ENCODE assay signal across 23 cellular contexts in genomic region chr4:26709246-26709645, GRCh38.
DNase-seq lines count a peak whose midpoint lies in the region; ATAC-seq, FAIRE-seq and TF ChIP-seq lines count a peak whose summit lies in the region.
"Had no signal": no experiment of that assay in that cellular context is flagged by ENCODE, and none has a peak within 500 bp of the region (broad histone marks: within the 10 kb centered on the region; RNA-seq: fewer than 3 reads in every experiment).

No MANE protein-coding gene starts in this region.

- H3K36me3 ChIP-seq in right lobe of liver, result no peaks in the 10 kb centered on the region
- H3K36me3 ChIP-seq in HepG2 (replicated peaks in 1 of 2; ENCODE audit: control insufficient read depth in 1 of 2, insufficient read depth in 2 of 2, low read length in 2 of 2), result no peaks in the 10 kb centered on the region

- peaks cover 5% of the 10 kb centered on the region for H3K9me3 Mint-ChIP-seq in activated CD8-positive, alpha-beta memory T cell treated with anti-CD3 and anti-CD28 coated beads, Interleukin-2, amount 10 ng/mL, durations not matched to agents 7 days and 5 days (ENCODE audit: low read depth)

- TF ChIP-seq CTCF in right lobe of liver (IDR thresholded peaks at IDR 0.05), result no peak
- TF ChIP-seq CTCF in HepG2 (CRISPR knock-in tag; IDR thresholded peaks at IDR 0.05), result no peak

- H2AFZ ChIP-seq in HepG2 (ENCODE audit: low read length), result no peak overlapping the region
- H2AFZ ChIP-seq: GM23248 had no signal

- no peaks in the 10 kb centered on the region for H3K27me3 Mint-ChIP-seq in activated CD8-positive, alpha-beta memory T cell treated with anti-CD3 and anti-CD28 coated beads, Interleukin-2, amount 10 ng/mL, durations not matched to agents 7 days and 5 days
- H3K27me3 Mint-ChIP-seq: B cell; CD4-positive, alpha-beta memory T cell had no signal

- no peak for TF ChIP-seq RAD21 in HepG2 (CRISPR knock-in tag; IDR thresholded peaks at IDR 0.05)

- no peak for TF ChIP-seq POLR2A in right lobe of liver (IDR thresholded peaks at IDR 0.05)
- TF ChIP-seq POLR2A in HepG2 (IDR thresholded peaks at IDR 0.05; ENCODE audit: insufficient read depth in 1 of 2, low read depth in 2 of 2, low read length in 2 of 2), result no peak

- ATAC-seq in right lobe of liver, result peak; percentile 19 to 48 (median 36)
- no peak for ATAC-seq in HepG2
- ATAC-seq in left lobe of liver, result peak; percentile 29
- ATAC-seq in GM19397 (IDR thresholded peaks at IDR 0.05; ENCODE audit: unreplicated experiment), result no peak
- no peak for ATAC-seq in activated CD8-positive, alpha-beta memory T cell treated with anti-CD3 and anti-CD28 coated beads, Interleukin-2, amount 10 ng/mL, durations not matched to agents 7 days and 5 days

- no TSS peak for BruUV-seq in HepG2 (replicated peaks; lab: Mats Ljungman, UMichigan)

- H3K4me3 Mint-ChIP-seq in activated CD8-positive, alpha-beta memory T cell treated with anti-CD3 and anti-CD28 coated beads, Interleukin-2, amount 10 ng/mL, durations not matched to agents 7 days and 5 days, result no peak overlapping the region
- H3K4me3 Mint-ChIP-seq: B cell; CD4-positive, alpha-beta memory T cell had no signal

- 78% methylated on average over 2 of the region's 2 CpGs for WGBS in right lobe of liver (ENCODE audit: insufficient coverage, low coverage, low lambda C conversion rate, missing lambda C conversion rate)
- 97% methylated on average over 2 of the region's 2 CpGs for WGBS in HepG2 (ENCODE audit: low lambda C conversion rate)

- H3K4me1 ChIP-seq in right lobe of liver (no peaks in the 10 kb centered on the region), HepG2 (ENCODE audit: insufficient read depth, low read length) (no peaks in the 10 kb centered on the region)

- POLR2A ChIA-PET in HepG2 (lab: Yijun Ruan, JAX), result no interaction called here

- no peaks in the 10 kb centered on the region for H4K20me1 ChIP-seq in HepG2 (ENCODE audit: insufficient read depth, low read length)

- H3K36me3 Mint-ChIP-seq in activated CD8-positive, alpha-beta memory T cell treated with anti-CD3 and anti-CD28 coated beads, Interleukin-2, amount 10 ng/mL, durations not matched to agents 7 days and 5 days, result peaks cover 8% of the 10 kb centered on the region

- no peak for DNase-seq in right lobe of liver
- DNase-seq in HepG2 (ENCODE audit: low spot score), result no peak
- peak; percentile 53 for DNase-seq in dermis blood vessel endothelial cell
- DNase-seq in left lobe of liver (ENCODE audit: low spot score), result no peak
- no peak for DNase-seq in NCI-H510A treated with DMSO at 0.1 percent for 48 hours (lab: John Stamatoyannopoulos, UW)
- no peak for DNase-seq in activated CD8-positive, alpha-beta memory T cell treated with anti-CD3 and anti-CD28 coated beads, Interleukin-2, amount 10 ng/mL, durations not matched to agents 7 days and 5 days
- DNase-seq: C1 segment of cervical spinal cord; Calu3; CD4-positive, alpha-beta memory T cell; COR-L47; DMS53; DMS79 treated with DMSO at 0.1 percent for 48 hours; GF-D8; GM23248; H7; HCEC 1CT had no signal

- no peaks in the 10 kb centered on the region for H3K9me3 ChIP-seq in right lobe of liver
- H3K9me3 ChIP-seq in HepG2 (ENCODE audit: low read length), result no peaks in the 10 kb centered on the region

- no peak for TF ChIP-seq EP300 in HepG2 (IDR thresholded peaks at IDR 0.05; ENCODE audit: low read depth in 2 of 2, low read length in 2 of 2)
- no peak for TF ChIP-seq EP300 in HepG2 (CRISPR knock-in tag; IDR thresholded peaks at IDR 0.05; ENCODE audit: borderline replicate concordance)

- no peaks in the 10 kb centered on the region for H3K4me1 Mint-ChIP-seq in activated CD8-positive, alpha-beta memory T cell treated with anti-CD3 and anti-CD28 coated beads, Interleukin-2, amount 10 ng/mL, durations not matched to agents 7 days and 5 days
- H3K4me1 Mint-ChIP-seq: B cell had no signal

- no peak overlapping the region for H3K9ac ChIP-seq in HepG2 (ENCODE audit: insufficient read depth, low read depth, low read length)
- H3K9ac ChIP-seq: GM23248 had no signal

- H3K27me3 ChIP-seq in right lobe of liver (no peaks in the 10 kb centered on the region), HepG2 (ENCODE audit: control insufficient read depth in 1 of 2, insufficient read depth in 2 of 2, low read length in 2 of 2) (no peaks in the 10 kb centered on the region)

- intact Hi-C loops in right lobe of liver (cut with DNase I), result no loop called here
- intact Hi-C loops in HepG2 (cut with micrococcal nuclease; ENCODE audit: unreplicated experiment), result no loop called here

- H3K4me2 ChIP-seq in HepG2 (ENCODE audit: low read depth, low read length), result no peak overlapping the region

- no peaks in the 10 kb centered on the region for H3K79me2 ChIP-seq in HepG2 (ENCODE audit: insufficient read depth, low read length)

- CTCF ChIA-PET in HepG2 (lab: Yijun Ruan, JAX; ENCODE audit: low intra/inter-chr PET ratio, low total read pairs), result no interaction called here
- CTCF ChIA-PET in activated CD8-positive, alpha-beta memory T cell treated with anti-CD3 and anti-CD28 coated beads, Interleukin-2, amount 10 ng/mL, durations not matched to agents 7 days and 5 days (lab: Charles Lee), result no interaction called here

- no peak overlapping the region for H3K27ac Mint-ChIP-seq in activated CD8-positive, alpha-beta memory T cell treated with anti-CD3 and anti-CD28 coated beads, Interleukin-2, amount 10 ng/mL, durations not matched to agents 7 days and 5 days
- H3K27ac Mint-ChIP-seq: B cell; CD4-positive, alpha-beta memory T cell had no signal

- no peak overlapping the region for H3K27ac ChIP-seq in right lobe of liver
- no peak overlapping the region for H3K27ac ChIP-seq in HepG2 (ENCODE audit: extremely low read length, insufficient read depth, low read length)
- H3K27ac ChIP-seq: 22Rv1, GM23248 had no signal

- in situ Hi-C loops in HepG2 (cut with HindIII; ENCODE audit: extremely low pct_ligation_motif_present, low pct_unique_long_range_greater_than_20kb), result no loop called here

- H3K4me3 ChIP-seq in right lobe of liver, result no peak overlapping the region
- H3K4me3 ChIP-seq in HepG2 (replicated peaks in 1 of 3; ENCODE audit: insufficient read depth in 1 of 3, low read depth in 2 of 3, low read length in 3 of 3), result no peak overlapping the region
- H3K4me3 ChIP-seq: GM23248 had no signal

- FAIRE-seq in HepG2 (lab: Jason Lieb, UNC), result no peak
- FAIRE-seq: A204.1, GM12891, GM18507, H1 had no signal

TF ChIP-seq in HepG2, 621 proteins besides CTCF, POLR2A, EP300 and RAD21 (continues in another document):
- no peak for TF ChIP-seq MED8 (CRISPR knock-in tag; IDR thresholded peaks at IDR 0.05; ENCODE audit: insufficient replicate concordance)
- no peak for TF ChIP-seq YEATS4 (CRISPR knock-in tag; IDR thresholded peaks at IDR 0.05; ENCODE audit: borderline replicate concordance)
- no peak for TF ChIP-seq NFYB (CRISPR knock-in tag; IDR thresholded peaks at IDR 0.05)
- TF ChIP-seq, protein P1, sequence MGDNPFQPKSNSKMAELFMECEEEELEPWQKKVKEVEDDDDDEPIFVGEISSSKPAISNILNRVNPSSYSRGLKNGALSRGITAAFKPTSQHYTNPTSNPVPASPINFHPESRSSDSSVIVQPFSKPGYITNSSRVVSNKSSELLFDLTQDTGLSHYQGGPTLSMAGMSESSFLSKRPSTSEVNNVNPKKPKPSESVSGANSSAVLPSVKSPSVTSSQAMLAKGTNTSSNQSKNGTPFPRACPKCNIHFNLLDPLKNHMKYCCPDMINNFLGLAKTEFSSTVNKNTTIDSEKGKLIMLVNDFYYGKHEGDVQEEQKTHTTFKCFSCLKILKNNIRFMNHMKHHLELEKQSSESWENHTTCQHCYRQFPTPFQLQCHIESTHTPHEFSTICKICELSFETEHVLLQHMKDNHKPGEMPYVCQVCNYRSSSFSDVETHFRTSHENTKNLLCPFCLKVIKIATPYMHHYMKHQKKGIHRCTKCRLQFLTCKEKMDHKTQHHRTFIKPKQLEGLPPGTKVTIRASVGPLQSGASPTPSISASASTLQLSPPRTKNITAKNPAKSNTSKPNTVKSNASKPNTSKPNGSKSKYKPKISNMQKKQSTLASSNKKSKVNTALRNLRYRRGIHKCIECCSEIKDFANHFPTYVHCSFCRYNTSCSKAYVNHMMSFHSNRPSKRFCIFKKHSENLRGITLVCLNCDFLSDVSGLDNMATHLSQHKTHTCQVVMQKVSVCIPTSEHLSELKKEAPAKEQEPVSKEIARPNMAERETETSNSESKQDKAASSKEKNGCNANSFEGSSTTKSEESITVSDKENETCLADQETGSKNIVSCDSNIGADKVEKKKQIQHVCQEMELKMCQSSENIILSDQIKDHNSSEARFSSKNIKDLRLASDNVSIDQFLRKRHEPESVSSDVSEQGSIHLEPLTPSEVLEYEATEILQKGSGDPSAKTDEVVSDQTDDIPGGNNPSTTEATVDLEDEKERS (CRISPR knock-in tag; IDR thresholded peaks at IDR 0.05), result no peak
- no peak for TF ChIP-seq ATAD3A (CRISPR knock-in tag; IDR thresholded peaks at IDR 0.05)
- TF ChIP-seq, protein P2, sequence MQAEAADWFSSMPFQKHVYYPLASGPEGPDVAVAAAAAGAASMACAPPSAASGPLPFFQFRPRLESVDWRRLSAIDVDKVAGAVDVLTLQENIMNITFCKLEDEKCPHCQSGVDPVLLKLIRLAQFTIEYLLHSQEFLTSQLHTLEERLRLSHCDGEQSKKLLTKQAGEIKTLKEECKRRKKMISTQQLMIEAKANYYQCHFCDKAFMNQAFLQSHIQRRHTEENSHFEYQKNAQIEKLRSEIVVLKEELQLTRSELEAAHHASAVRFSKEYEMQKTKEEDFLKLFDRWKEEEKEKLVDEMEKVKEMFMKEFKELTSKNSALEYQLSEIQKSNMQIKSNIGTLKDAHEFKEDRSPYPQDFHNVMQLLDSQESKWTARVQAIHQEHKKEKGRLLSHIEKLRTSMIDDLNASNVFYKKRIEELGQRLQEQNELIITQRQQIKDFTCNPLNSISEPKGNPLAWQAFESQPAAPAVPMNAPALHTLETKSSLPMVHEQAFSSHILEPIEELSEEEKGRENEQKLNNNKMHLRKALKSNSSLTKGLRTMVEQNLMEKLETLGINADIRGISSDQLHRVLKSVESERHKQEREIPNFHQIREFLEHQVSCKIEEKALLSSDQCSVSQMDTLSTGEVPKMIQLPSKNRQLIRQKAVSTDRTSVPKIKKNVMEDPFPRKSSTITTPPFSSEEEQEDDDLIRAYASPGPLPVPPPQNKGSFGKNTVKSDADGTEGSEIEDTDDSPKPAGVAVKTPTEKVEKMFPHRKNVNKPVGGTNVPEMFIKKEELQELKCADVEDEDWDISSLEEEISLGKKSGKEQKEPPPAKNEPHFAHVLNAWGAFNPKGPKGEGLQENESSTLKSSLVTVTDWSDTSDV (CRISPR knock-in tag; IDR thresholded peaks at IDR 0.05), result no peak
- TF ChIP-seq ZBTB14 (CRISPR knock-in tag; IDR thresholded peaks at IDR 0.05), result no peak

Comparison
In these comparisons a context has a peak if more than half of its experiments do, and no peak if none do; other contexts are left out.
1. ATAC-seq: peak in right lobe of liver (4 of 4) and left lobe of liver (single experiment); none in HepG2 (single experiment), GM19397 (single experiment) and activated CD8-positive, alpha-beta memory T cell treated with anti-CD3 and anti-CD28 coated beads, Interleukin-2, amount 10 ng/mL, durations not matched to agents 7 days and 5 days (single experiment).